ENCODE assay signal across 9 cellular contexts in genomic region chr15:101255615-101256350, GRCh38. TPM values are rescaled to one million over a fixed set of nuclear protein-coding genes. Genes with fewer than 3 reads are reported as not detected.
DNase-seq lines count a peak whose midpoint lies in the region; ATAC-seq and TF ChIP-seq lines count a peak whose summit lies in the region.
"Had no signal": no experiment of that assay in that cellular context is flagged by ENCODE, and none has a peak within 500 bp of the region (broad histone marks: within the 10 kb centered on the region; RNA-seq: fewer than 3 reads in every experiment).

No MANE protein-coding gene starts in this region.

- no peak overlapping the region for H2AFZ ChIP-seq in hepatocyte

- peaks cover 5% of the 10 kb centered on the region for H3K79me2 ChIP-seq in hepatocyte

- H4K20me1 ChIP-seq in BLaER1 (peaks cover 3% of the 10 kb centered on the region), hepatocyte (ENCODE audit: insufficient read depth, poor library complexity, severe bottlenecking) (peaks cover 2% of the 10 kb centered on the region)

- peaks cover 21% of the 10 kb centered on the region for H3K4me1 ChIP-seq in BLaER1
- peaks cover 21% of the 10 kb centered on the region for H3K4me1 ChIP-seq in hepatocyte (ENCODE audit: insufficient read depth)
- peaks cover 6 to 33% (median 22%) of the 10 kb centered on the region in 4 donors for H3K4me1 ChIP-seq in stomach

- TF ChIP-seq EP300 in stomach (IDR thresholded peaks at IDR 0.05): no peak

- intact Hi-C loops in stomach (cut with DNase I; ENCODE audit: low total_unique reads): loop anchor here (5.0 kb wide), 1 partner anchor 168 kb away; no protein-coding TSS in a partner anchor

- H3K27ac ChIP-seq in BLaER1: no peak overlapping the region
- H3K27ac ChIP-seq in hepatocyte: peak overlapping the region; percentile 64
- no peak overlapping the region for H3K27ac ChIP-seq in stomach

- TF ChIP-seq CTCF in astrocyte of the spinal cord (IDR thresholded peaks at IDR 0.05; ENCODE audit: low read depth, low read length) (no peak), hepatocyte (IDR thresholded peaks at IDR 0.05; ENCODE audit: poor library complexity) (no peak), stomach (IDR thresholded peaks at IDR 0.05) (no peak)

- H3K9ac ChIP-seq in BLaER1: no peak overlapping the region

- no peaks in the 10 kb centered on the region for H3K27me3 ChIP-seq in BLaER1
- no peaks in the 10 kb centered on the region for H3K27me3 ChIP-seq in hepatocyte
- H3K27me3 ChIP-seq in stomach: no peaks in the 10 kb centered on the region

- H3K4me3 ChIP-seq in BLaER1: no peak overlapping the region
- H3K4me3 ChIP-seq in astrocyte of the spinal cord (ENCODE audit: low read depth, low read length): no peak overlapping the region
- H3K4me3 ChIP-seq in hepatocyte: no peak overlapping the region
- no peak overlapping the region for H3K4me3 ChIP-seq in stomach

- DNase-seq in Kasumi-1 (lab: John Stamatoyannopoulos, UW) (peak; percentile 28 to 32), astrocyte of the spinal cord (ENCODE audit: low read depth, low spot score) (peak; percentile 76), hepatocyte (ENCODE audit: low spot score) (peak; percentile 80), stomach (no peak)
- DNase-seq in activated effector memory CD4-positive, alpha-beta T cell treated with anti-CD3 and anti-CD28 coated beads, Interleukin-2, amount 50 U/mL, for 16 hours: no peak
- DNase-seq: NCI-H510A had no signal

- TF ChIP-seq POLR2A in stomach (IDR thresholded peaks at IDR 0.05): no peak

- in situ Hi-C loops in astrocyte of the spinal cord (cut with HindIII; ENCODE audit: low sequenced_read_pairs): loop anchor here (10.0 kb wide), 1 partner anchor 131 kb away; no protein-coding TSS in a partner anchor

- H3K4me2 ChIP-seq in BLaER1 (peak overlapping the region; percentile 19; the same call in 1 of the 2 replicates), hepatocyte (peak overlapping the region; percentile 28)

- 41% methylated on average over 12 of the region's 12 CpGs for WGBS in hepatocyte (ENCODE audit: low lambda C conversion rate, missing lambda C conversion rate)
- 31 to 46% (median 42%) methylated on average over 11 to 12 of the region's 12 CpGs for WGBS in stomach, 5 donors

- no peak for ATAC-seq in HG03025 (IDR thresholded peaks at IDR 0.05; ENCODE audit: low FRiP score, unreplicated experiment)
- ATAC-seq in GM21390 (IDR thresholded peaks at IDR 0.05; ENCODE audit: unreplicated experiment): no peak

- H3K36me3 ChIP-seq in BLaER1 (no peaks in the 10 kb centered on the region), hepatocyte (replicated peaks; ENCODE audit: insufficient read depth, low read depth) (no peaks in the 10 kb centered on the region), stomach (no peaks in the 10 kb centered on the region)

- H3K9me3 ChIP-seq in BLaER1 (no peaks in the 10 kb centered on the region), hepatocyte (ENCODE audit: low read depth) (no peaks in the 10 kb centered on the region), stomach (no peaks in the 10 kb centered on the region)

- H3K9me2 ChIP-seq in hepatocyte (replicated peaks; ENCODE audit: insufficient read depth): no peaks in the 10 kb centered on the region

RNA-seq across cellular contexts. Expression of gene CHSY1, which starts 3.9 kb away (rescaled TPM):
- total RNA-seq in hepatocyte (26.2 and 27.8 TPM in 2 replicates), stomach (10 to 100 TPM; 20.7 to 57.1 (median 35.1) TPM)
- polyA plus RNA-seq in hepatocyte (20.4 and 22.5 TPM in 2 replicates), stomach (10 to 100 TPM in 1 of 3 donors, 1 to 10 TPM in 2; 4.7 to 11.8 (median 9.0) TPM)

RNA-seq across cellular contexts. Expression of gene SELENOS, which starts 21.5 kb away (rescaled TPM):
- total RNA-seq in hepatocyte (122 and 127 TPM in 2 replicates), stomach (100 to 1,000 TPM in 1 of 5 donors, 10 to 100 TPM in 4; 71.7 to 184 (median 86.9) TPM)
- polyA plus RNA-seq in hepatocyte (158 and 192 TPM in 2 replicates), stomach (10 to 100 TPM; 37.4 to 67.2 (median 62.9) TPM)

RNA-seq across cellular contexts. Expression of gene SNRPA1, which starts 39.3 kb away (rescaled TPM):
- total RNA-seq in hepatocyte (40.0 and 54.7 TPM in 2 replicates), stomach (10 to 100 TPM in 4 of 5 donors, 1 to 10 TPM in 1; 3.5 to 75.6 (median 32.1) TPM)
- polyA plus RNA-seq in hepatocyte (110 and 117 TPM in 2 replicates), stomach (10 to 100 TPM; 58.9 to 61.7 (median 59.1) TPM)

Comparison
In these comparisons a context has a peak if more than half of its experiments do, and no peak if none do; other contexts are left out.
1. DNase-seq: peak in Kasumi-1 (2 of 2), astrocyte of the spinal cord (single experiment) and hepatocyte (single experiment); none in activated effector memory CD4-positive, alpha-beta T cell treated with anti-CD3 and anti-CD28 coated beads, Interleukin-2, amount 50 U/mL, for 16 hours (single experiment) and stomach (single experiment).